ENCODE assay signal across 1 cellular context in the genomic region with DNA sequence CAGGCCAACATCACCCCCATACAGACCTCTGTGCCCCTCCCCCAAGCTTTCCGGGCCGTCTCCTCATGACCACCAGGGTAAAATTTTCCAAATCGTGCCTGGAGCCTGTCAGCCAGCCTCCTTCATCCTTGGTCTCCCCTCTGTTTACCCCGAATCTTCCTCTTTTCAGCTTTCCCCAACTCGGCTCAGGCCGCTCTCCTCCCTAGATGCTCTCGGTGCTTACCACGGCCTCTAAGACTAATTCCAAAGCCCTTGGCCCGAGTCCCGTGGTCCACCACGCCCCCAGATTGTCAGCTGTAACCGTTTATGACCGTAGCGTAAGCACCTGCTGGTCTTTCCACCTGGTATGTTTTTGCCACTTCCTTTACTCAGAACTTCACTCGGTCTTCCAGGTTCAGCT.
TF ChIP-seq lines count a peak whose summit lies in the region.

No MANE protein-coding gene starts in this region.

TF ChIP-seq in WTC11, 78 proteins besides CTCF, POLR2A, EP300 and RAD21 (continued from another document):
- TF ChIP-seq, protein P1, sequence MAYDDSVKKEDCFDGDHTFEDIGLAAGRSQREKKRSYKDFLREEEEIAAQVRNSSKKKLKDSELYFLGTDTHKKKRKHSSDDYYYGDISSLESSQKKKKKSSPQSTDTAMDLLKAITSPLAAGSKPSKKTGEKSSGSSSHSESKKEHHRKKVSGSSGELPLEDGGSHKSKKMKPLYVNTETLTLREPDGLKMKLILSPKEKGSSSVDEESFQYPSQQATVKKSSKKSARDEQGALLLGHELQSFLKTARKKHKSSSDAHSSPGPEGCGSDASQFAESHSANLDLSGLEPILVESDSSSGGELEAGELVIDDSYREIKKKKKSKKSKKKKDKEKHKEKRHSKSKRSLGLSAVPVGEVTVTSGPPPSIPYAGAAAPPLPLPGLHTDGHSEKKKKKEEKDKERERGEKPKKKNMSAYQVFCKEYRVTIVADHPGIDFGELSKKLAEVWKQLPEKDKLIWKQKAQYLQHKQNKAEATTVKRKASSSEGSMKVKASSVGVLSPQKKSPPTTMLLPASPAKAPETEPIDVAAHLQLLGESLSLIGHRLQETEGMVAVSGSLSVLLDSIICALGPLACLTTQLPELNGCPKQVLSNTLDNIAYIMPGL (CRISPR knock-in tag; IDR thresholded peaks at IDR 0.05) = no peak
- TF ChIP-seq ZNF263 (CRISPR knock-in tag; IDR thresholded peaks at IDR 0.05; ENCODE audit: low read depth) = no peak
- TF ChIP-seq, protein P2, sequence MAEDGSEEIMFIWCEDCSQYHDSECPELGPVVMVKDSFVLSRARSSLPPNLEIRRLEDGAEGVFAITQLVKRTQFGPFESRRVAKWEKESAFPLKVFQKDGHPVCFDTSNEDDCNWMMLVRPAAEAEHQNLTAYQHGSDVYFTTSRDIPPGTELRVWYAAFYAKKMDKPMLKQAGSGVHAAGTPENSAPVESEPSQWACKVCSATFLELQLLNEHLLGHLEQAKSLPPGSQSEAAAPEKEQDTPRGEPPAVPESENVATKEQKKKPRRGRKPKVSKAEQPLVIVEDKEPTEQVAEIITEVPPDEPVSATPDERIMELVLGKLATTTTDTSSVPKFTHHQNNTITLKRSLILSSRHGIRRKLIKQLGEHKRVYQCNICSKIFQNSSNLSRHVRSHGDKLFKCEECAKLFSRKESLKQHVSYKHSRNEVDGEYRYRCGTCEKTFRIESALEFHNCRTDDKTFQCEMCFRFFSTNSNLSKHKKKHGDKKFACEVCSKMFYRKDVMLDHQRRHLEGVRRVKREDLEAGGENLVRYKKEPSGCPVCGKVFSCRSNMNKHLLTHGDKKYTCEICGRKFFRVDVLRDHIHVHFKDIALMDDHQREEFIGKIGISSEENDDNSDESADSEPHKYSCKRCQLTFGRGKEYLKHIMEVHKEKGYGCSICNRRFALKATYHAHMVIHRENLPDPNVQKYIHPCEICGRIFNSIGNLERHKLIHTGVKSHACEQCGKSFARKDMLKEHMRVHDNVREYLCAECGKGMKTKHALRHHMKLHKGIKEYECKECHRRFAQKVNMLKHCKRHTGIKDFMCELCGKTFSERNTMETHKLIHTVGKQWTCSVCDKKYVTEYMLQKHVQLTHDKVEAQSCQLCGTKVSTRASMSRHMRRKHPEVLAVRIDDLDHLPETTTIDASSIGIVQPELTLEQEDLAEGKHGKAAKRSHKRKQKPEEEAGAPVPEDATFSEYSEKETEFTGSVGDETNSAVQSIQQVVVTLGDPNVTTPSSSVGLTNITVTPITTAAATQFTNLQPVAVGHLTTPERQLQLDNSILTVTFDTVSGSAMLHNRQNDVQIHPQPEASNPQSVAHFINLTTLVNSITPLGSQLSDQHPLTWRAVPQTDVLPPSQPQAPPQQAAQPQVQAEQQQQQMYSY (CRISPR knock-in tag; IDR thresholded peaks at IDR 0.05) = no peak
- no peak for TF ChIP-seq ZNF396 (CRISPR knock-in tag; IDR thresholded peaks at IDR 0.05; ENCODE audit: borderline replicate concordance)
- TF ChIP-seq JAZF1 (CRISPR knock-in tag; IDR thresholded peaks at IDR 0.05) = no peak
- no peak for TF ChIP-seq SOX15 (CRISPR knock-in tag; IDR thresholded peaks at IDR 0.05)
- no peak for TF ChIP-seq HMGA2 (CRISPR knock-in tag; IDR thresholded peaks at IDR 0.05)
- TF ChIP-seq, protein P3, sequence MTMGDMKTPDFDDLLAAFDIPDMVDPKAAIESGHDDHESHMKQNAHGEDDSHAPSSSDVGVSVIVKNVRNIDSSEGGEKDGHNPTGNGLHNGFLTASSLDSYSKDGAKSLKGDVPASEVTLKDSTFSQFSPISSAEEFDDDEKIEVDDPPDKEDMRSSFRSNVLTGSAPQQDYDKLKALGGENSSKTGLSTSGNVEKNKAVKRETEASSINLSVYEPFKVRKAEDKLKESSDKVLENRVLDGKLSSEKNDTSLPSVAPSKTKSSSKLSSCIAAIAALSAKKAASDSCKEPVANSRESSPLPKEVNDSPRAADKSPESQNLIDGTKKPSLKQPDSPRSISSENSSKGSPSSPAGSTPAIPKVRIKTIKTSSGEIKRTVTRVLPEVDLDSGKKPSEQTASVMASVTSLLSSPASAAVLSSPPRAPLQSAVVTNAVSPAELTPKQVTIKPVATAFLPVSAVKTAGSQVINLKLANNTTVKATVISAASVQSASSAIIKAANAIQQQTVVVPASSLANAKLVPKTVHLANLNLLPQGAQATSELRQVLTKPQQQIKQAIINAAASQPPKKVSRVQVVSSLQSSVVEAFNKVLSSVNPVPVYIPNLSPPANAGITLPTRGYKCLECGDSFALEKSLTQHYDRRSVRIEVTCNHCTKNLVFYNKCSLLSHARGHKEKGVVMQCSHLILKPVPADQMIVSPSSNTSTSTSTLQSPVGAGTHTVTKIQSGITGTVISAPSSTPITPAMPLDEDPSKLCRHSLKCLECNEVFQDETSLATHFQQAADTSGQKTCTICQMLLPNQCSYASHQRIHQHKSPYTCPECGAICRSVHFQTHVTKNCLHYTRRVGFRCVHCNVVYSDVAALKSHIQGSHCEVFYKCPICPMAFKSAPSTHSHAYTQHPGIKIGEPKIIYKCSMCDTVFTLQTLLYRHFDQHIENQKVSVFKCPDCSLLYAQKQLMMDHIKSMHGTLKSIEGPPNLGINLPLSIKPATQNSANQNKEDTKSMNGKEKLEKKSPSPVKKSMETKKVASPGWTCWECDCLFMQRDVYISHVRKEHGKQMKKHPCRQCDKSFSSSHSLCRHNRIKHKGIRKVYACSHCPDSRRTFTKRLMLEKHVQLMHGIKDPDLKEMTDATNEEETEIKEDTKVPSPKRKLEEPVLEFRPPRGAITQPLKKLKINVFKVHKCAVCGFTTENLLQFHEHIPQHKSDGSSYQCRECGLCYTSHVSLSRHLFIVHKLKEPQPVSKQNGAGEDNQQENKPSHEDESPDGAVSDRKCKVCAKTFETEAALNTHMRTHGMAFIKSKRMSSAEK (CRISPR knock-in tag; IDR thresholded peaks at IDR 0.05; ENCODE audit: borderline replicate concordance) = no peak
- TF ChIP-seq SP1 (CRISPR knock-in tag; conservative IDR thresholded peaks at IDR 0.05) = no peak
- no peak for TF ChIP-seq TEAD1 (CRISPR knock-in tag; IDR thresholded peaks at IDR 0.05)
- TF ChIP-seq, protein P4, sequence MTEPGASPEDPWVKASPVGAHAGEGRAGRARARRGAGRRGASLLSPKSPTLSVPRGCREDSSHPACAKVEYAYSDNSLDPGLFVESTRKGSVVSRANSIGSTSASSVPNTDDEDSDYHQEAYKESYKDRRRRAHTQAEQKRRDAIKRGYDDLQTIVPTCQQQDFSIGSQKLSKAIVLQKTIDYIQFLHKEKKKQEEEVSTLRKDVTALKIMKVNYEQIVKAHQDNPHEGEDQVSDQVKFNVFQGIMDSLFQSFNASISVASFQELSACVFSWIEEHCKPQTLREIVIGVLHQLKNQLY (CRISPR knock-in tag; IDR thresholded peaks at IDR 0.05) = no peak
